1 cellular context compared by ENCODE assay signal in genomic region chr1:93614550-93615200, GRCh38.
TF ChIP-seq lines count a peak whose summit lies in the region.

No MANE protein-coding gene starts in this region.

TF ChIP-seq in GM23338, 12 proteins besides CTCF, POLR2A, EP300 and RAD21 (continued from another document):
- TF ChIP-seq ZNF462 (CRISPR knock-in tag; IDR thresholded peaks at IDR 0.05) (no peak), EZH2 (IDR thresholded peaks at IDR 0.05; ENCODE audit: low read depth, unreplicated experiment) (no peak), REST (IDR thresholded peaks at IDR 0.05; ENCODE audit: unreplicated experiment) (no peak), NANOG (IDR thresholded peaks at IDR 0.05; ENCODE audit: borderline replicate concordance) (no peak)
TF ChIP-seq in GM23338: peak in this region for 0.
